ENCODE assay signal across 8 cellular contexts in the genomic region with DNA sequence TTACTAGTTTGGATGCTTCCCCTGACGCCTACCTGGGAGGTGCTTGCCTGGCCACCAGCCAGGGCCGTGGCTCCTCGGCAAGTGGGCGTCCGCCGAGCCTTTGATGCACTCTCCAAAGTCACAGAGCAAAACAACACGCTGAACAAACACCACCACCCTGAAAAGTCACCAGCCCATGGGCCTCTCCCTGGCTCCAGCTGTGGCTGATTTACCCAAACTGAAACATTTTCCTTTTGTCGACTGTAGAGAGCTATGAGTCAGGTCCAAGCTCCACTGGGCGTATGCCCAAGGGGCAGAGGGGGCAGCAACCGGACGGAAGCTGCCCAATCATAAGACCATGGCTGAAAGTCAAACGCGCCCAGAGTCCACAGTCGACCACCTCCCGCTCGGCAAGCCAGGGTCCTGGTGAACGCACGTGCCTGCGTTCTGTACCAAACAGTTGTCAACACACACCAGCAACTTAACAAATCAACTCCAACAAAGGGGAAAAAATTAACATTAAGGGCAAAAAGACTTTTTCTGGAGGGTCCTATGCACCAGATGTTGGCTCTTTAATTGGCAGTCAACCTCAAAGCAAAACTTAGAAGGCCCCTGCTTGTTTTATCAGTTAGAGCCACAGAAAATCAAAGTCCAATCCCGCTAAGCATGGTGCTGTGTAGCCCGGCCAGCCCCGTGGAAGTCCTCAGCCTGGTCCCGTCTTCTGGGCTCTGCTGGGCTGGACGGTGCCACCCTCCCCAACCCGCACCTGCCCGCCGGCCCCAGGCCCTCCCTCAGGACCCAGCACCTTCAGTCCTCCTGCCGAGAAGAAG. TPM values are rescaled to one million over a fixed set of nuclear protein-coding genes. Genes with fewer than 3 reads are reported as not detected.
DNase-seq lines count a peak whose midpoint lies in the region; TF ChIP-seq lines count a peak whose summit lies in the region.

No MANE protein-coding gene starts in this region.

- 54 to 60% (median 56%) methylated on average over 27 to 28 of the region's 28 CpGs for WGBS in adrenal gland, 4 donors
- WGBS in lower leg skin, 2 donors, result 47 to 62% methylated on average over 28 of the region's 28 CpGs

- H3K27me3 ChIP-seq in adrenal gland, result no peaks in the 10 kb centered on the region

- H3K36me3 Mint-ChIP-seq in mesothelial cell of epicardium, result no peaks in the 10 kb centered on the region
- peaks cover 5% of the 10 kb centered on the region for H3K36me3 Mint-ChIP-seq in glutamatergic neuron (ENCODE audit: unreplicated experiment)

- H3K27me3 Mint-ChIP-seq in mesothelial cell of epicardium (ENCODE audit: low read depth) (no peaks in the 10 kb centered on the region), glutamatergic neuron (ENCODE audit: unreplicated experiment) (peaks cover 9% of the 10 kb centered on the region)

- TF ChIP-seq CTCF in adrenal gland (IDR thresholded peaks at IDR 0.05) (no peak), mesothelial cell of epicardium (IDR thresholded peaks at IDR 0.05; ENCODE audit: unreplicated experiment) (no peak), lower leg skin (IDR thresholded peaks at IDR 0.05) (peak in 1 of 3 donors; percentile 42), glutamatergic neuron (IDR thresholded peaks at IDR 0.05; ENCODE audit: partially characterized antibody, unreplicated experiment) (no peak)

- TF ChIP-seq POLR2A in adrenal gland (IDR thresholded peaks at IDR 0.05) (peak in 1 of 2 donors; percentile 50), lower leg skin (IDR thresholded peaks at IDR 0.05) (no peak)

- H3K4me3 Mint-ChIP-seq in mesothelial cell of epicardium (no peak overlapping the region), glutamatergic neuron (ENCODE audit: unreplicated experiment) (no peak overlapping the region)

- H3K4me1 Mint-ChIP-seq in mesothelial cell of epicardium, result peaks cover 59% of the 10 kb centered on the region
- peaks cover 43% of the 10 kb centered on the region for H3K4me1 Mint-ChIP-seq in glutamatergic neuron (ENCODE audit: low read depth, unreplicated experiment)

- H3K4me1 ChIP-seq in adrenal gland (replicated peaks in 1 of 2), result peaks cover 35 to 49% of the 10 kb centered on the region in 2 donors

- no peak overlapping the region for H3K4me3 ChIP-seq in adrenal gland
- no peak overlapping the region for H3K4me3 ChIP-seq in lower leg skin (ENCODE audit: low read depth, poor library complexity, severe bottlenecking)

- DNase-seq in AG08396 (ENCODE audit: low spot score), result peak; percentile 88
- DNase-seq in HuH-7.5 (ENCODE audit: low spot score), result peak; percentile 66
- peak in 5 of 7 donors; percentile 69 to 85 (median 74) for DNase-seq in adrenal gland
- no peak for DNase-seq in mesothelial cell of epicardium (ENCODE audit: low spot score in 2 of 2, unreplicated experiment in 2 of 2)
- DNase-seq in activated CD4-positive, CD25-positive, alpha-beta regulatory T cell treated with anti-CD3 and anti-CD28 coated beads, Interleukin-2, amount 50 U/mL, for 72 hours, result no peak
- DNase-seq in T-helper 9 cell, result no peak
- no peak for DNase-seq in lower leg skin (ENCODE audit: low spot score in 2 of 2)
- no peak for DNase-seq in glutamatergic neuron

- no peaks in the 10 kb centered on the region for H3K9me3 ChIP-seq in adrenal gland (replicated peaks in 1 of 3)

- H3K9me3 Mint-ChIP-seq in mesothelial cell of epicardium (no peaks in the 10 kb centered on the region), glutamatergic neuron (ENCODE audit: unreplicated experiment) (peaks cover 5% of the 10 kb centered on the region)

- intact Hi-C loops in adrenal gland (cut with DNase I), result no loop called here
- intact Hi-C loops in lower leg skin (cut with DNase I; ENCODE audit: low total_unique reads), result no loop called here

- H3K27ac ChIP-seq in adrenal gland, result peak overlapping the region in 3 of 5 donors; percentile 60 to 80 (median 68)

- H3K27ac Mint-ChIP-seq in mesothelial cell of epicardium (peak overlapping the region; percentile 14), glutamatergic neuron (ENCODE audit: unreplicated experiment) (no peak overlapping the region)

- no peaks in the 10 kb centered on the region for H3K36me3 ChIP-seq in adrenal gland (replicated peaks in 1 of 2)

RNA-seq across cellular contexts. Expression of a gene that starts 47.3 kb away (rescaled TPM):
- total RNA-seq in adrenal gland, result 10 to 100 TPM; 22.5 to 62.5 (median 40.7) TPM
- 10 to 100 TPM in 1 of 3 donors, 1 to 10 TPM in 2; 4.2 to 12.9 (median 6.0) TPM for polyA plus RNA-seq in adrenal gland
- 69.8 to 76.0 TPM (median 73.2 TPM) in 3 replicates for total RNA-seq in mesothelial cell of epicardium
- 10 to 100 TPM in 3 of 4 donors, 1 to 10 TPM in 1; 9.1 to 28.0 (median 22.3) TPM for total RNA-seq in lower leg skin
- 197 TPM for total RNA-seq in glutamatergic neuron (ENCODE audit: unreplicated experiment)

RNA-seq across cellular contexts. Expression of a gene that starts 48.1 kb away (rescaled TPM):
- total RNA-seq in adrenal gland (10 to 100 TPM in 3 of 8 donors, 1 to 10 TPM in 5; 3.0 to 15.7 (median 7.6) TPM), mesothelial cell of epicardium (20.6 to 25.9 TPM (median 23.5 TPM) in 3 replicates), lower leg skin (1 to 10 TPM; 1.2 to 5.8 (median 2.1) TPM), glutamatergic neuron (ENCODE audit: unreplicated experiment) (25.3 TPM)
- polyA plus RNA-seq in adrenal gland, result 10 to 100 TPM in 1 of 3 donors, 1 to 10 TPM in 2; 2.1 to 11.6 (median 3.7) TPM

Comparison
In these comparisons a context has a peak if more than half of its experiments do, and no peak if none do; other contexts are left out.
1. DNase-seq: peak in AG08396 (single experiment), HuH-7.5 (single experiment) and adrenal gland (5 of 7); none in mesothelial cell of epicardium (0 of 2), activated CD4-positive, CD25-positive, alpha-beta regulatory T cell treated with anti-CD3 and anti-CD28 coated beads, Interleukin-2, amount 50 U/mL, for 72 hours (single experiment), T-helper 9 cell (single experiment), lower leg skin (0 of 2) and glutamatergic neuron (single experiment).